12 cellular contexts compared by ENCODE assay signal in the genomic region with DNA sequence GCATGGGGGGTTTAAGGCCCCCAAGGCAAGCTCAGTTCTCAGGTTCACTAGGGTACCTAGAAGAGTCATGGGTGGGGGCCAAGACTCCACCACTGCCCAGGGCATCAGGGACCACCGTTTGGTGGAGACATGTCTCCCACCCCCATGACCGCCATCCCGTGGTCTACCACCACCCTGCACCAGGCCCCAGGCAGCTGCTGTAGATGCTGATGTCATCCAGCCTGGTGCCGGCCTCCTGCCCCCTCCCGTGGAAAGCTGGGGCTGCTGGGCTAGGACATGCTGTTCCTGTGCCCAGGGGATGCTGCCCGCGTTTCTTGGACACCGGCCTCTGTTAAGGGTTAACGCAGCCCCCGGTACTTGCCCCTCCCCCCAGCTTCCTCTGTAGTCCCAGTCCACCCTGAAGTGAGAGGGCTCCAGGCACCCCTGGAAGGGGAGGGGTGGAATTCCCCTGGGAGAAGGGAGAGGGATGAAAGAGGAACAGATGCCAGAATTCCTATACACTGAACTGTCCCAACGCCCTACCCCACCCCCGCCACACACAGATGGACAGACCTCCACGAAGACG. TPM values are rescaled to one million over a fixed set of nuclear protein-coding genes. Genes with fewer than 3 reads are reported as not detected.
DNase-seq lines count a peak whose midpoint lies in the region; ATAC-seq and TF ChIP-seq lines count a peak whose summit lies in the region.
"Had no signal": no experiment of that assay in that cellular context is flagged by ENCODE, and none has a peak within 500 bp of the region (broad histone marks: within the 10 kb centered on the region; RNA-seq: fewer than 3 reads in every experiment).

No MANE protein-coding gene starts in this region.

- H3K4me1 Mint-ChIP-seq in nephron, result peaks cover 79% of the 10 kb centered on the region

- H3K36me3 Mint-ChIP-seq in nephron (ENCODE audit: low read depth), result no peaks in the 10 kb centered on the region

- intact Hi-C loops in Panc1 (cut with micrococcal nuclease; ENCODE audit: unreplicated experiment), result loop anchor here (10.0 kb wide), 1 partner anchor 409 kb away; no protein-coding TSS in a partner anchor

- H3K4me3 Mint-ChIP-seq in nephron, result peak overlapping the region; percentile 63 to 86 (median 78)

- H3K27ac Mint-ChIP-seq in nephron, result peak overlapping the region in 2 of 3 experiments; percentile 90 to 95

- H3K27me3 ChIP-seq in Panc1 (ENCODE audit: control insufficient read depth, insufficient read depth, low read length), result no peaks in the 10 kb centered on the region

- POLR2A ChIA-PET in Panc1 (lab: Charles Lee), result interaction anchor here (0.5 kb wide), 1 partner anchor 9 kb away, joined by 4 read pairs; no protein-coding TSS in a partner anchor

- H3K9me3 Mint-ChIP-seq in nephron, result no peaks in the 10 kb centered on the region

- CTCF ChIA-PET in Panc1 (lab: Charles Lee), result interaction anchor here (0.5 to 3.9 kb wide), 2 partner anchors 16 to 406 kb away, joined by 5 to 24 read pairs; no protein-coding TSS in a partner anchor

- no peaks in the 10 kb centered on the region for H3K9me3 ChIP-seq in Panc1 (ENCODE audit: control insufficient read depth, insufficient read depth, low read depth, low read length)

- H3K27me3 Mint-ChIP-seq in nephron (ENCODE audit: low read depth), result peaks cover 26% of the 10 kb centered on the region

- in situ Hi-C loops in Panc1 (cut with HindIII; ENCODE audit: low pct_unique_long_range_greater_than_20kb, low sequenced_read_pairs), result no loop called here

- ATAC-seq in Panc1, result peak; percentile 44; the same call in 1 of the 2 replicates
- no peak for ATAC-seq in GM19397 (IDR thresholded peaks at IDR 0.05; ENCODE audit: unreplicated experiment)

- peak; percentile 69 for DNase-seq in AG20443 (ENCODE audit: low spot score)
- DNase-seq in Panc1 (ENCODE audit: low read depth, low spot score), result no peak
- DNase-seq in fibroblast of the conjunctiva (ENCODE audit: low read depth), result peak; percentile 59
- no peak for DNase-seq in stimulated activated CD8-positive, alpha-beta memory T cell treated with anti-CD3 and anti-CD28 coated beads, Interleukin-4, amount 100 ng/mL, for 48 hours
- no peak for DNase-seq in NCI-H1436 (lab: John Stamatoyannopoulos, UW)
- no peak for DNase-seq in mesenteric fat pad (ENCODE audit: low spot score)
- DNase-seq: DND-41; effector CD4-positive, alpha-beta T cell; stimulated activated CD4-positive, alpha-beta T cell treated with anti-CD3 and anti-CD28 coated beads, Interleukin-4, amount 100 ng/mL, for 24 hours had no signal

- H3K4me3 ChIP-seq in Panc1 (ENCODE audit: low read depth in 2 of 2, low read length in 2 of 2), result no peak overlapping the region

- BruUV-seq in Panc1 (replicated peaks; lab: Mats Ljungman, UMichigan), result no TSS peak

- no peak for TF ChIP-seq CTCF in Panc1 (IDR thresholded peaks at IDR 0.05)
- no peak for TF ChIP-seq CTCF in nephron (IDR thresholded peaks at IDR 0.05; ENCODE audit: unreplicated experiment in 3 of 3)

- H3K4me1 ChIP-seq in Panc1 (ENCODE audit: control insufficient read depth, insufficient read depth, low read length), result peaks cover 9% of the 10 kb centered on the region

- H3K27ac ChIP-seq in Panc1 (ENCODE audit: low read length), result no peak overlapping the region

- no peaks in the 10 kb centered on the region for H3K36me3 ChIP-seq in Panc1 (ENCODE audit: control insufficient read depth, insufficient read depth, low read length)

RNA-seq across cellular contexts. Expression of a gene that starts 0.6 kb away (rescaled TPM):
- total RNA-seq in Panc1 (2021; ENCODE audit: unreplicated experiment) (not detected), mesenteric fat pad (0.13 TPM)
- polyA plus RNA-seq in Panc1 (2012; ENCODE audit: insufficient read length), result not detected
- total RNA-seq: SK-MEL-5 had no signal

RNA-seq across cellular contexts. Expression of a gene that starts 34.6 kb away (rescaled TPM):
- 135 TPM for total RNA-seq in Panc1 (2021; ENCODE audit: unreplicated experiment)
- 173 TPM for polyA plus RNA-seq in Panc1 (2012; ENCODE audit: insufficient read length)
- 47.0 TPM for total RNA-seq in mesenteric fat pad

RNA-seq across cellular contexts. Expression of a gene that starts 42.8 kb away (rescaled TPM):
- total RNA-seq in Panc1 (2021; ENCODE audit: unreplicated experiment) (89.8 TPM), mesenteric fat pad (37.7 TPM)
- polyA plus RNA-seq in Panc1 (2012; ENCODE audit: insufficient read length), result 75.3 TPM

RNA-seq across cellular contexts. Expression of a gene that starts 57.7 kb away (rescaled TPM):
- not detected for total RNA-seq in Panc1 (2021; ENCODE audit: unreplicated experiment)
- not detected for polyA plus RNA-seq in Panc1 (2012; ENCODE audit: insufficient read length)
- total RNA-seq in mesenteric fat pad, result not detected
- total RNA-seq: SK-MEL-5 had no signal

Comparison
In these comparisons a context has a peak if more than half of its experiments do, and no peak if none do; other contexts are left out.
1. DNase-seq: peak in AG20443 (single experiment) and fibroblast of the conjunctiva (single experiment); none in Panc1 (single experiment), stimulated activated CD8-positive, alpha-beta memory T cell treated with anti-CD3 and anti-CD28 coated beads, Interleukin-4, amount 100 ng/mL, for 48 hours (single experiment), NCI-H1436 (single experiment) and mesenteric fat pad (single experiment).